Comparison of ENCODE assay signal across 8 cellular contexts in genomic region chr7:143003393-143004051, GRCh38. TPM values are rescaled to one million over a fixed set of nuclear protein-coding genes. Genes with fewer than 3 reads are reported as not detected.
DNase-seq lines count a peak whose midpoint lies in the region; ATAC-seq and TF ChIP-seq lines count a peak whose summit lies in the region.

No MANE protein-coding gene starts in this region.

- peaks cover 36% of the 10 kb centered on the region for H3K4me1 ChIP-seq in DOHH2 (ENCODE audit: control insufficient read depth, low read length)

- peak; percentile 97 for TF ChIP-seq CTCF in DOHH2 (IDR thresholded peaks at IDR 0.05; ENCODE audit: low read depth, low read length, poor library complexity, severe bottlenecking)

- peaks cover under 1% of the 10 kb centered on the region; the same call in 1 of the 2 replicates for H3F3A ChIP-seq in DOHH2 (ENCODE audit: control insufficient read depth, insufficient read depth)

- H3K79me2 ChIP-seq in DOHH2 (ENCODE audit: control insufficient read depth, low read length), result no peaks in the 10 kb centered on the region

- H3K9me3 Mint-ChIP-seq in stimulated activated naive B cell treated with anti-CD40 and anti-IgM and Interleukin-4, amounts not matched to agents 10 μg/mL and 1 μg/mL and 100 μg/mL, for 72 hours, result no peaks in the 10 kb centered on the region

- no peaks in the 10 kb centered on the region for H3K36me3 ChIP-seq in DOHH2 (ENCODE audit: control insufficient read depth, low read length)

- DNase-seq in Jurkat, Clone E6-1 (ENCODE audit: low read depth, low spot score), result peak; percentile 77
- DNase-seq in SKM-1 treated with dmso at 0.1 percent for 144 hours (lab: John Stamatoyannopoulos, UW; ENCODE audit: unreplicated experiment), result peak; percentile 55
- DNase-seq in central memory CD4-positive, alpha-beta T cell, result peak; percentile 62
- peak; percentile 65 for DNase-seq in left kidney (ENCODE audit: low read depth, low spot score)
- peak; percentile 21 for DNase-seq in stimulated activated naive B cell treated with anti-CD40 and anti-IgM and Interleukin-4, amounts not matched to agents 10 μg/mL and 1 μg/mL and 100 μg/mL, for 72 hours
- DNase-seq in NK-92 (lab: John Stamatoyannopoulos, UW; ENCODE audit: unreplicated experiment), result no peak

- H3K27ac ChIP-seq in DOHH2 (ENCODE audit: low read depth, low read length), result no peak overlapping the region

- peak overlapping the region; percentile 84 for H3K27ac Mint-ChIP-seq in stimulated activated naive B cell treated with anti-CD40 and anti-IgM and Interleukin-4, amounts not matched to agents 10 μg/mL and 1 μg/mL and 100 μg/mL, for 72 hours

- no peaks in the 10 kb centered on the region for H4K20me1 ChIP-seq in DOHH2 (ENCODE audit: control insufficient read depth, insufficient read depth, low read depth, low read length)

- H3K36me3 Mint-ChIP-seq in stimulated activated naive B cell treated with anti-CD40 and anti-IgM and Interleukin-4, amounts not matched to agents 10 μg/mL and 1 μg/mL and 100 μg/mL, for 72 hours, result no peaks in the 10 kb centered on the region

- peaks cover 0 to 3% of the 10 kb centered on the region in 2 donors for H3K27me3 Mint-ChIP-seq in stimulated activated naive B cell treated with anti-CD40 and anti-IgM and Interleukin-4, amounts not matched to agents 10 μg/mL and 1 μg/mL and 100 μg/mL, for 72 hours

- no peaks in the 10 kb centered on the region for H3K9me3 ChIP-seq in DOHH2 (ENCODE audit: control insufficient read depth, insufficient read depth, low read length)

- peak overlapping the region; percentile 52 for H3K4me2 ChIP-seq in DOHH2 (ENCODE audit: low read length)

- peak; percentile 47 for ATAC-seq in GM19467 (IDR thresholded peaks at IDR 0.05; ENCODE audit: unreplicated experiment)
- ATAC-seq in stimulated activated naive B cell treated with anti-CD40 and anti-IgM and Interleukin-4, amounts not matched to agents 10 μg/mL and 1 μg/mL and 100 μg/mL, for 72 hours (replicated peaks), result peak; percentile 72 to 76

- H3K9me2 ChIP-seq in DOHH2 (replicated peaks; ENCODE audit: control insufficient read depth, low read length), result no peaks in the 10 kb centered on the region

- no peaks in the 10 kb centered on the region for H3K27me3 ChIP-seq in DOHH2 (ENCODE audit: control insufficient read depth, low read length)

- peaks cover 8 to 21% of the 10 kb centered on the region in 2 donors for H3K4me1 Mint-ChIP-seq in stimulated activated naive B cell treated with anti-CD40 and anti-IgM and Interleukin-4, amounts not matched to agents 10 μg/mL and 1 μg/mL and 100 μg/mL, for 72 hours

- peak overlapping the region; percentile 77 to 84 for H3K4me3 Mint-ChIP-seq in stimulated activated naive B cell treated with anti-CD40 and anti-IgM and Interleukin-4, amounts not matched to agents 10 μg/mL and 1 μg/mL and 100 μg/mL, for 72 hours

- peak overlapping the region; percentile 42 for H3K4me3 ChIP-seq in DOHH2 (ENCODE audit: low read length)
- H3K4me3 ChIP-seq in Jurkat, Clone E6-1 (ENCODE audit: low read length), result peak overlapping the region; percentile 42

RNA-seq across cellular contexts. Expression of gene OR9A2, which starts 23.4 kb away (rescaled TPM):
- polyA plus RNA-seq in Jurkat, Clone E6-1 (2012; ENCODE audit: insufficient read depth, insufficient read length), result not detected

RNA-seq across cellular contexts. Expression of gene KEL, which starts 41.4 kb away (rescaled TPM):
- not detected for polyA plus RNA-seq in Jurkat, Clone E6-1 (2012; ENCODE audit: insufficient read depth, insufficient read length)

RNA-seq across cellular contexts. Expression of gene OR6V1, which starts 48.6 kb away (rescaled TPM):
- not detected for polyA plus RNA-seq in Jurkat, Clone E6-1 (2012; ENCODE audit: insufficient read depth, insufficient read length)
